16 cellular contexts compared by ENCODE assay signal in genomic region chr19:47260476-47260875, GRCh38. TPM values are rescaled to one million over a fixed set of nuclear protein-coding genes. Genes with fewer than 3 reads are reported as not detected.
"Had no signal": no experiment of that assay in that cellular context is flagged by ENCODE, and none has a peak within 500 bp of the region (broad histone marks: within the 10 kb centered on the region; RNA-seq: fewer than 3 reads in every experiment).

No MANE protein-coding gene starts in this region.

- H3K9ac ChIP-seq: parathyroid adenoma had no signal

- H3K9me3 Mint-ChIP-seq: activated CD4-positive, alpha-beta T cell treated with anti-CD3 and anti-CD28 coated beads, Interleukin-2, amount 10 ng/mL, durations not matched to agents 7 days and 5 days; effector memory CD8-positive, alpha-beta T cell; memory B cell; natural killer cell treated with Interleukin-12 subunit alpha and Interleukin-12 subunit beta and Interleukin-15 and Interleukin-18, amount 100 ng/mL, for 72 hours; type B pancreatic cell had no signal

- DNase-seq: activated CD4-positive, alpha-beta T cell treated with anti-CD3 and anti-CD28 coated beads, Interleukin-2, amount 10 ng/mL, durations not matched to agents 7 days and 5 days; activated CD4-positive, CD25-positive, alpha-beta regulatory T cell; activated effector memory CD4-positive, alpha-beta T cell treated with anti-CD3 and anti-CD28 coated beads, Interleukin-2, amount 50 U/mL, for 16 hours; brain microvascular endothelial cell; effector memory CD8-positive, alpha-beta T cell; islet precursor cell; left lung; stimulated activated CD4-positive, alpha-beta T cell treated with anti-CD3 and anti-CD28 coated beads, Interleukin-4, amount 100 ng/mL, for 4 hours; T-helper 17 cell had no signal

- H2AFZ ChIP-seq: parathyroid adenoma had no signal

- ATAC-seq: effector memory CD8-positive, alpha-beta T cell; gastroesophageal sphincter; left lung; natural killer cell treated with Interleukin-12 subunit alpha and Interleukin-12 subunit beta and Interleukin-15 and Interleukin-18, amount 100 ng/mL, for 72 hours; SK-N-SH treated with all-trans-retinoic acid at 6 μM for 48 hours; T-helper 17 cell had no signal

- H3K4me3 ChIP-seq: gastroesophageal sphincter, left lung had no signal

- H3K9me3 ChIP-seq: gastroesophageal sphincter, left lung had no signal

- H3K4me3 Mint-ChIP-seq: activated CD4-positive, alpha-beta T cell treated with anti-CD3 and anti-CD28 coated beads, Interleukin-2, amount 10 ng/mL, durations not matched to agents 7 days and 5 days; effector memory CD8-positive, alpha-beta T cell; natural killer cell treated with Interleukin-12 subunit alpha and Interleukin-12 subunit beta and Interleukin-15 and Interleukin-18, amount 100 ng/mL, for 72 hours had no signal

- H3K27ac Mint-ChIP-seq: type B pancreatic cell had no signal

- H3K27me3 ChIP-seq: brain microvascular endothelial cell, gastroesophageal sphincter, left lung had no signal

- H3K27me3 Mint-ChIP-seq: activated CD4-positive, alpha-beta T cell treated with anti-CD3 and anti-CD28 coated beads, Interleukin-2, amount 10 ng/mL, durations not matched to agents 7 days and 5 days; effector memory CD8-positive, alpha-beta T cell; memory B cell; natural killer cell treated with Interleukin-12 subunit alpha and Interleukin-12 subunit beta and Interleukin-15 and Interleukin-18, amount 100 ng/mL, for 72 hours; T-helper 17 cell; type B pancreatic cell had no signal

- H3K27ac ChIP-seq: brain microvascular endothelial cell, left lung, parathyroid adenoma had no signal

RNA-seq across cellular contexts. Expression of gene C5AR1, which starts 49.2 kb away (rescaled TPM):
- total RNA-seq: epithelial cell of proximal tubule had no signal
